Comparison of ENCODE assay signal across 8 cellular contexts in genomic region chr3:100400424-100400781, GRCh38. TPM values are rescaled to one million over a fixed set of nuclear protein-coding genes. Genes with fewer than 3 reads are reported as not detected.
DNase-seq lines count a peak whose midpoint lies in the region; ATAC-seq and TF ChIP-seq lines count a peak whose summit lies in the region.

No MANE protein-coding gene starts in this region.

- H3K36me3 ChIP-seq in DOHH2 (ENCODE audit: control insufficient read depth, low read length) (peaks cover 32% of the 10 kb centered on the region), ovary (no peaks in the 10 kb centered on the region)

- H3F3A ChIP-seq in DOHH2 (ENCODE audit: control insufficient read depth, insufficient read depth): no peaks in the 10 kb centered on the region

- peaks cover 88% of the 10 kb centered on the region for H3K79me2 ChIP-seq in DOHH2 (ENCODE audit: control insufficient read depth, low read length)

- H3K4me1 ChIP-seq in DOHH2 (ENCODE audit: control insufficient read depth, low read length): peaks cover 46% of the 10 kb centered on the region
- peaks cover 13% of the 10 kb centered on the region for H3K4me1 ChIP-seq in ovary (ENCODE audit: insufficient read depth)

- no peak for TF ChIP-seq POLR2A in ovary (IDR thresholded peaks at IDR 0.05)

- H3K36me3 Mint-ChIP-seq in activated T-cell treated with anti-CD3 and anti-CD28 coated beads, Interleukin-2, amount 50 U/mL, for 24 hours (ENCODE audit: low read depth): peaks cover 58% of the 10 kb centered on the region

- peak; percentile 14 for ATAC-seq in GM21717 (IDR thresholded peaks at IDR 0.05; ENCODE audit: unreplicated experiment)

- peak overlapping the region; percentile 90 for H3K4me3 Mint-ChIP-seq in activated T-cell treated with anti-CD3 and anti-CD28 coated beads, Interleukin-2, amount 50 U/mL, for 24 hours

- peak; percentile 10 for TF ChIP-seq CTCF in DOHH2 (IDR thresholded peaks at IDR 0.05; ENCODE audit: low read depth, low read length, poor library complexity, severe bottlenecking)
- no peak for TF ChIP-seq CTCF in LNCaP clone FGC (IDR thresholded peaks at IDR 0.05; ENCODE audit: control insufficient read depth, extremely low read depth, insufficient read depth)
- TF ChIP-seq CTCF in fibroblast of the aortic adventitia (IDR thresholded peaks at IDR 0.05; ENCODE audit: insufficient read depth, low read length): no peak
- TF ChIP-seq CTCF in ovary (IDR thresholded peaks at IDR 0.05): no peak

- peak overlapping the region; percentile 96 for H3K4me3 ChIP-seq in DOHH2 (ENCODE audit: low read length)
- peak overlapping the region; percentile 78 for H3K4me3 ChIP-seq in LNCaP clone FGC (ENCODE audit: low read depth, low read length)
- H3K4me3 ChIP-seq in fibroblast of the aortic adventitia (ENCODE audit: low read depth, low read length): peak overlapping the region; percentile 93
- peak overlapping the region; percentile 91 for H3K4me3 ChIP-seq in ovary

- H3K9me2 ChIP-seq in DOHH2 (replicated peaks; ENCODE audit: control insufficient read depth, low read length): no peaks in the 10 kb centered on the region

- no peaks in the 10 kb centered on the region for H3K9me3 Mint-ChIP-seq in activated T-cell treated with anti-CD3 and anti-CD28 coated beads, Interleukin-2, amount 50 U/mL, for 24 hours

- H3K27me3 ChIP-seq in DOHH2 (ENCODE audit: control insufficient read depth, low read length): no peaks in the 10 kb centered on the region
- H3K27me3 ChIP-seq in ovary: no peaks in the 10 kb centered on the region

- intact Hi-C loops in ovary (cut with DNase I): loop anchor here in 2 of 4 donors (10.0 kb wide), 2 partner anchors 94 to 634 kb away; partner anchors contain the start of gene TMEM45A (in 1 of the 2)

- H3K27ac ChIP-seq in DOHH2 (ENCODE audit: low read depth, low read length) (peak overlapping the region; percentile 66), ovary (peak overlapping the region; percentile 30 to 89)

- H3K4me2 ChIP-seq in DOHH2 (ENCODE audit: low read length): peak overlapping the region; percentile 92

- H3K9me3 ChIP-seq in DOHH2 (ENCODE audit: control insufficient read depth, insufficient read depth, low read length): no peaks in the 10 kb centered on the region
- H3K9me3 ChIP-seq in ovary: no peaks in the 10 kb centered on the region

- no peak for TF ChIP-seq EP300 in ovary (IDR thresholded peaks at IDR 0.05)

- peak overlapping the region; percentile 98 for H3K27ac Mint-ChIP-seq in activated T-cell treated with anti-CD3 and anti-CD28 coated beads, Interleukin-2, amount 50 U/mL, for 24 hours

- peaks cover 11% of the 10 kb centered on the region; the same call in 1 of the 2 replicates for H4K20me1 ChIP-seq in DOHH2 (ENCODE audit: control insufficient read depth, insufficient read depth, low read depth, low read length)

- H3K27me3 Mint-ChIP-seq in activated T-cell treated with anti-CD3 and anti-CD28 coated beads, Interleukin-2, amount 50 U/mL, for 24 hours: no peaks in the 10 kb centered on the region

- H3K4me1 Mint-ChIP-seq in activated T-cell treated with anti-CD3 and anti-CD28 coated beads, Interleukin-2, amount 50 U/mL, for 24 hours (ENCODE audit: low read depth): peaks cover 71% of the 10 kb centered on the region

- DNase-seq in LNCaP clone FGC (ENCODE audit: low read depth) (no peak), fibroblast of the aortic adventitia (ENCODE audit: low read depth) (peak; percentile 6), ovary (no peak), mesenteric fat pad (ENCODE audit: low spot score) (no peak), GOT3 (lab: John Stamatoyannopoulos, UW) (no peak)
- no peak for DNase-seq in activated T-cell treated with anti-CD3 and anti-CD28 coated beads, Interleukin-2, amount 50 U/mL, for 24 hours

- 0 to 1% (median 0%) methylated on average over 18 to 22 of the region's 22 CpGs for WGBS in ovary, 3 donors

RNA-seq across cellular contexts. Expression of gene TOMM70, which starts 0.5 kb away (rescaled TPM):
- 62.0 and 64.5 TPM in 2 replicates for total RNA-seq in fibroblast of the aortic adventitia (ENCODE audit: low replicate concordance)
- 10 to 100 TPM; 29.9 to 46.6 (median 37.3) TPM for total RNA-seq in ovary
- 10 to 100 TPM; 24.7 to 53.6 TPM for polyA plus RNA-seq in ovary
- total RNA-seq in mesenteric fat pad: 47.8 TPM

RNA-seq across cellular contexts. Expression of gene LNP1, which starts 0.9 kb away (rescaled TPM):
- 3.0 and 11.0 TPM in 2 replicates for total RNA-seq in fibroblast of the aortic adventitia (ENCODE audit: low replicate concordance)
- total RNA-seq in ovary: 1 to 10 TPM; 2.6 to 5.3 (median 4.4) TPM
- 1 to 10 TPM; 2.4 to 7.9 TPM for polyA plus RNA-seq in ovary
- 1.3 TPM for total RNA-seq in mesenteric fat pad
